1 cellular context compared by ENCODE assay signal in the genomic region with DNA sequence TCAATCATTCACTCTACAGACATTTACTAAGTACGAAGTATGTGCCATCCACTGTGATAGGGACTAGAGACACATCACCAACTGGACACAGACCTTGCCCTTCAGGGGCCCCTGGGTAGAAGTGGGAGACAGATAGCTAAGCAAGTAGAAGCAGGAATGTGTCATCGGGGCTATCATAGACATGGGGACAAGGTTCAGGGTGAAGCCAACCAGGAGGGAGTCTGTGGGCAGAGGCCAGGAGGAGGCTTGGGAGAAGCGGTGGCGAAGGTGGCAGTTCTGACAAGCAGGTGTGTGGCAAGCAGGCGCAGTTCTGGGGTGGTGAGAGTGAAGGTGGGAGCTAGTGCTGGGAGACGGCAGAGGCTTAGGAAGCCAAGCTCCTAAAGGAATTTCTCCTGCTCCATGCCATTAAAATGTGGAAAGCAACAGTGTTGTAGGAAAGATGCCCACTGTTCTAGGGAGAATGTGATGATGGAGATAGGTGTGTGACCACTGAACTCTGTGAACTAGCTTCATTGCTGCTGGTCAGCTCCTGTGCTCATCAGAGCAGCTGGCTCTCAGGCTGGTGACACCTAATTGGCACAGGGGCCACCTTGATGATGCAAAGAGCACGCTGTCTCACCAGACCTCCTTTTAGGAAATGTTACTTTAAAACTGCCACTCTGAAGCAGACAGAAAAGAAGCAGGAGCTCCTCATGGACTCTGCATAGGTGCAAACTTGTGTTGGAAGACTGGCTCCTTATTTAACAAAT.
TF ChIP-seq lines count a peak whose summit lies in the region.

No MANE protein-coding gene starts in this region.

TF ChIP-seq in HepG2, 621 proteins besides CTCF, POLR2A, EP300 and RAD21 (continued from another document and continues in another):
- TF ChIP-seq, protein P1, sequence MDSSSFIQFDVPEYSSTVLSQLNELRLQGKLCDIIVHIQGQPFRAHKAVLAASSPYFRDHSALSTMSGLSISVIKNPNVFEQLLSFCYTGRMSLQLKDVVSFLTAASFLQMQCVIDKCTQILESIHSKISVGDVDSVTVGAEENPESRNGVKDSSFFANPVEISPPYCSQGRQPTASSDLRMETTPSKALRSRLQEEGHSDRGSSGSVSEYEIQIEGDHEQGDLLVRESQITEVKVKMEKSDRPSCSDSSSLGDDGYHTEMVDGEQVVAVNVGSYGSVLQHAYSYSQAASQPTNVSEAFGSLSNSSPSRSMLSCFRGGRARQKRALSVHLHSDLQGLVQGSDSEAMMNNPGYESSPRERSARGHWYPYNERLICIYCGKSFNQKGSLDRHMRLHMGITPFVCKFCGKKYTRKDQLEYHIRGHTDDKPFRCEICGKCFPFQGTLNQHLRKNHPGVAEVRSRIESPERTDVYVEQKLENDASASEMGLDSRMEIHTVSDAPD (CRISPR knock-in tag; IDR thresholded peaks at IDR 0.05) = no peak
- TF ChIP-seq ZNF34 (CRISPR knock-in tag; IDR thresholded peaks at IDR 0.05; ENCODE audit: borderline replicate concordance) (no peak), MATR3 (CRISPR knock-in tag; IDR thresholded peaks at IDR 0.05) (no peak), NR1H2 (CRISPR knock-in tag; IDR thresholded peaks at IDR 0.05; ENCODE audit: borderline replicate concordance, low read depth) (no peak), KDM6A (CRISPR knock-in tag; IDR thresholded peaks at IDR 0.05; ENCODE audit: low read depth) (peak; percentile 61; the same call in 1 of the 2 replicates), TBX3 (IDR thresholded peaks at IDR 0.05; ENCODE audit: borderline replicate concordance) (peak; percentile 11; the same call in 1 of the 2 replicates), ZSCAN22 (CRISPR knock-in tag; IDR thresholded peaks at IDR 0.05) (peak; percentile 90), RARA (CRISPR knock-in tag; IDR thresholded peaks at IDR 0.05) (peak; percentile 67), YEATS2 (CRISPR knock-in tag; IDR thresholded peaks at IDR 0.05; ENCODE audit: borderline replicate concordance) (no peak), ZNF788 (CRISPR knock-in tag; IDR thresholded peaks at IDR 0.05; ENCODE audit: borderline replicate concordance) (peak; percentile 33; the same call in 1 of the 2 replicates), SALL2 (CRISPR knock-in tag; IDR thresholded peaks at IDR 0.05) (no peak), ZNF496 (CRISPR knock-in tag; IDR thresholded peaks at IDR 0.05; ENCODE audit: insufficient replicate concordance) (no peak), ZKSCAN8 (CRISPR knock-in tag; IDR thresholded peaks at IDR 0.05; ENCODE audit: borderline replicate concordance) (0 out of 2 replicates have a peak, but pooled peaks have one; percentile 26), HMG20A (CRISPR knock-in tag; IDR thresholded peaks at IDR 0.05; ENCODE audit: borderline replicate concordance) (0 out of 2 replicates have a peak, but pooled peaks have one; percentile 23), ZNF644 (CRISPR knock-in tag; IDR thresholded peaks at IDR 0.05; ENCODE audit: low read depth) (peak; percentile 56; the same call in 1 of the 2 replicates), FOXA1 (IDR thresholded peaks at IDR 0.05) (no peak), FOXA1 (CRISPR knock-in tag; IDR thresholded peaks at IDR 0.05) (no peak), ZNF552 (CRISPR knock-in tag; IDR thresholded peaks at IDR 0.05; ENCODE audit: borderline replicate concordance) (no peak), NFATC3 (CRISPR knock-in tag; IDR thresholded peaks at IDR 0.05) (no peak), JUN (CRISPR knock-in tag; IDR thresholded peaks at IDR 0.05) (0 out of 2 replicates have a peak, but pooled peaks have one; percentile 26), HOXA7 (CRISPR knock-in tag; IDR thresholded peaks at IDR 0.05) (no peak), ZMYM3 (CRISPR knock-in tag; IDR thresholded peaks at IDR 0.05) (peak; percentile 11; the same call in 1 of the 2 replicates), ZNF577 (CRISPR knock-in tag; IDR thresholded peaks at IDR 0.05; ENCODE audit: borderline replicate concordance, low read depth) (no peak), RXRB (CRISPR knock-in tag; IDR thresholded peaks at IDR 0.05; ENCODE audit: borderline replicate concordance) (peak; percentile 48; the same call in 1 of the 2 replicates), HDAC1 (CRISPR knock-in tag; IDR thresholded peaks at IDR 0.05) (peak; percentile 42; the same call in 1 of the 2 replicates), ZNF451 (CRISPR knock-in tag; IDR thresholded peaks at IDR 0.05) (no peak), NCOR1 (IDR thresholded peaks at IDR 0.05; ENCODE audit: borderline replicate concordance, low read length) (peak; percentile 41; the same call in 1 of the 2 replicates), ZNF17 (CRISPR knock-in tag; IDR thresholded peaks at IDR 0.05) (no peak), KLF16 (CRISPR knock-in tag; IDR thresholded peaks at IDR 0.05) (no peak), MLLT10 (CRISPR knock-in tag; IDR thresholded peaks at IDR 0.05) (no peak), EED (CRISPR knock-in tag; IDR thresholded peaks at IDR 0.05) (no peak), ZNF44 (CRISPR knock-in tag; IDR thresholded peaks at IDR 0.05) (no peak)
- TF ChIP-seq, protein P2, sequence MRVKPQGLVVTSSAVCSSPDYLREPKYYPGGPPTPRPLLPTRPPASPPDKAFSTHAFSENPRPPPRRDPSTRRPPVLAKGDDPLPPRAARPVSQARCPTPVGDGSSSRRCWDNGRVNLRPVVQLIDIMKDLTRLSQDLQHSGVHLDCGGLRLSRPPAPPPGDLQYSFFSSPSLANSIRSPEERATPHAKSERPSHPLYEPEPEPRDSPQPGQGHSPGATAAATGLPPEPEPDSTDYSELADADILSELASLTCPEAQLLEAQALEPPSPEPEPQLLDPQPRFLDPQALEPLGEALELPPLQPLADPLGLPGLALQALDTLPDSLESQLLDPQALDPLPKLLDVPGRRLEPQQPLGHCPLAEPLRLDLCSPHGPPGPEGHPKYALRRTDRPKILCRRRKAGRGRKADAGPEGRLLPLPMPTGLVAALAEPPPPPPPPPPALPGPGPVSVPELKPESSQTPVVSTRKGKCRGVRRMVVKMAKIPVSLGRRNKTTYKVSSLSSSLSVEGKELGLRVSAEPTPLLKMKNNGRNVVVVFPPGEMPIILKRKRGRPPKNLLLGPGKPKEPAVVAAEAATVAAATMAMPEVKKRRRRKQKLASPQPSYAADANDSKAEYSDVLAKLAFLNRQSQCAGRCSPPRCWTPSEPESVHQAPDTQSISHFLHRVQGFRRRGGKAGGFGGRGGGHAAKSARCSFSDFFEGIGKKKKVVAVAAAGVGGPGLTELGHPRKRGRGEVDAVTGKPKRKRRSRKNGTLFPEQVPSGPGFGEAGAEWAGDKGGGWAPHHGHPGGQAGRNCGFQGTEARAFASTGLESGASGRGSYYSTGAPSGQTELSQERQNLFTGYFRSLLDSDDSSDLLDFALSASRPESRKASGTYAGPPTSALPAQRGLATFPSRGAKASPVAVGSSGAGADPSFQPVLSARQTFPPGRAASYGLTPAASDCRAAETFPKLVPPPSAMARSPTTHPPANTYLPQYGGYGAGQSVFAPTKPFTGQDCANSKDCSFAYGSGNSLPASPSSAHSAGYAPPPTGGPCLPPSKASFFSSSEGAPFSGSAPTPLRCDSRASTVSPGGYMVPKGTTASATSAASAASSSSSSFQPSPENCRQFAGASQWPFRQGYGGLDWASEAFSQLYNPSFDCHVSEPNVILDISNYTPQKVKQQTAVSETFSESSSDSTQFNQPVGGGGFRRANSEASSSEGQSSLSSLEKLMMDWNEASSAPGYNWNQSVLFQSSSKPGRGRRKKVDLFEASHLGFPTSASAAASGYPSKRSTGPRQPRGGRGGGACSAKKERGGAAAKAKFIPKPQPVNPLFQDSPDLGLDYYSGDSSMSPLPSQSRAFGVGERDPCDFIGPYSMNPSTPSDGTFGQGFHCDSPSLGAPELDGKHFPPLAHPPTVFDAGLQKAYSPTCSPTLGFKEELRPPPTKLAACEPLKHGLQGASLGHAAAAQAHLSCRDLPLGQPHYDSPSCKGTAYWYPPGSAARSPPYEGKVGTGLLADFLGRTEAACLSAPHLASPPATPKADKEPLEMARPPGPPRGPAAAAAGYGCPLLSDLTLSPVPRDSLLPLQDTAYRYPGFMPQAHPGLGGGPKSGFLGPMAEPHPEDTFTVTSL (CRISPR knock-in tag; IDR thresholded peaks at IDR 0.05; ENCODE audit: borderline replicate concordance) = peak; percentile 45; the same call in 1 of the 2 replicates
- TF ChIP-seq, protein P3, sequence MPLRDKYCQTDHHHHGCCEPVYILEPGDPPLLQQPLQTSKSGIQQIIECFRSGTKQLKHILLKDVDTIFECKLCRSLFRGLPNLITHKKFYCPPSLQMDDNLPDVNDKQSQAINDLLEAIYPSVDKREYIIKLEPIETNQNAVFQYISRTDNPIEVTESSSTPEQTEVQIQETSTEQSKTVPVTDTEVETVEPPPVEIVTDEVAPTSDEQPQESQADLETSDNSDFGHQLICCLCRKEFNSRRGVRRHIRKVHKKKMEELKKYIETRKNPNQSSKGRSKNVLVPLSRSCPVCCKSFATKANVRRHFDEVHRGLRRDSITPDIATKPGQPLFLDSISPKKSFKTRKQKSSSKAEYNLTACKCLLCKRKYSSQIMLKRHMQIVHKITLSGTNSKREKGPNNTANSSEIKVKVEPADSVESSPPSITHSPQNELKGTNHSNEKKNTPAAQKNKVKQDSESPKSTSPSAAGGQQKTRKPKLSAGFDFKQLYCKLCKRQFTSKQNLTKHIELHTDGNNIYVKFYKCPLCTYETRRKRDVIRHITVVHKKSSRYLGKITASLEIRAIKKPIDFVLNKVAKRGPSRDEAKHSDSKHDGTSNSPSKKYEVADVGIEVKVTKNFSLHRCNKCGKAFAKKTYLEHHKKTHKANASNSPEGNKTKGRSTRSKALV (CRISPR knock-in tag; IDR thresholded peaks at IDR 0.05) = no peak
- TF ChIP-seq, protein P4, sequence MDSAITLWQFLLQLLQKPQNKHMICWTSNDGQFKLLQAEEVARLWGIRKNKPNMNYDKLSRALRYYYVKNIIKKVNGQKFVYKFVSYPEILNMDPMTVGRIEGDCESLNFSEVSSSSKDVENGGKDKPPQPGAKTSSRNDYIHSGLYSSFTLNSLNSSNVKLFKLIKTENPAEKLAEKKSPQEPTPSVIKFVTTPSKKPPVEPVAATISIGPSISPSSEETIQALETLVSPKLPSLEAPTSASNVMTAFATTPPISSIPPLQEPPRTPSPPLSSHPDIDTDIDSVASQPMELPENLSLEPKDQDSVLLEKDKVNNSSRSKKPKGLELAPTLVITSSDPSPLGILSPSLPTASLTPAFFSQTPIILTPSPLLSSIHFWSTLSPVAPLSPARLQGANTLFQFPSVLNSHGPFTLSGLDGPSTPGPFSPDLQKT (CRISPR knock-in tag; IDR thresholded peaks at IDR 0.05; ENCODE audit: borderline replicate concordance) = no peak
- TF ChIP-seq, protein P5, sequence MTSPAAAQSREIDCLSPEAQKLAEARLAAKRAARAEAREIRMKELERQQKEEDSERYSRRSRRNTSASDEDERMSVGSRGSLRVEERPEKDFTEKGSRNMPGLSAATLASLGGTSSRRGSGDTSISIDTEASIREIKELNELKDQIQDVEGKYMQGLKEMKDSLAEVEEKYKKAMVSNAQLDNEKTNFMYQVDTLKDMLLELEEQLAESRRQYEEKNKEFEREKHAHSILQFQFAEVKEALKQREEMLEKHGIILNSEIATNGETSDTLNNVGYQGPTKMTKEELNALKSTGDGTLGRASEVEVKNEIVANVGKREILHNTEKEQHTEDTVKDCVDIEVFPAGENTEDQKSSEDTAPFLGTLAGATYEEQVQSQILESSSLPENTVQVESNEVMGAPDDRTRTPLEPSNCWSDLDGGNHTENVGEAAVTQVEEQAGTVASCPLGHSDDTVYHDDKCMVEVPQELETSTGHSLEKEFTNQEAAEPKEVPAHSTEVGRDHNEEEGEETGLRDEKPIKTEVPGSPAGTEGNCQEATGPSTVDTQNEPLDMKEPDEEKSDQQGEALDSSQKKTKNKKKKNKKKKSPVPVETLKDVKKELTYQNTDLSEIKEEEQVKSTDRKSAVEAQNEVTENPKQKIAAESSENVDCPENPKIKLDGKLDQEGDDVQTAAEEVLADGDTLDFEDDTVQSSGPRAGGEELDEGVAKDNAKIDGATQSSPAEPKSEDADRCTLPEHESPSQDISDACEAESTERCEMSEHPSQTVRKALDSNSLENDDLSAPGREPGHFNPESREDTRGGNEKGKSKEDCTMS (CRISPR knock-in tag; conservative IDR thresholded peaks at IDR 0.05) = no peak
- TF ChIP-seq, protein P6, sequence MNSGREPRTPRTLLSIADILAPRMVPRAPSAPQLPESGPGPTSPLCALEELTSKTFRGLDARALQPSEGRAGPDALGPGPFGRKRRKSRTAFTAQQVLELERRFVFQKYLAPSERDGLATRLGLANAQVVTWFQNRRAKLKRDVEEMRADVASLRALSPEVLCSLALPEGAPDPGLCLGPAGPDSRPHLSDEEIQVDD (CRISPR knock-in tag; IDR thresholded peaks at IDR 0.05; ENCODE audit: borderline replicate concordance) = no peak
- TF ChIP-seq, protein P7, sequence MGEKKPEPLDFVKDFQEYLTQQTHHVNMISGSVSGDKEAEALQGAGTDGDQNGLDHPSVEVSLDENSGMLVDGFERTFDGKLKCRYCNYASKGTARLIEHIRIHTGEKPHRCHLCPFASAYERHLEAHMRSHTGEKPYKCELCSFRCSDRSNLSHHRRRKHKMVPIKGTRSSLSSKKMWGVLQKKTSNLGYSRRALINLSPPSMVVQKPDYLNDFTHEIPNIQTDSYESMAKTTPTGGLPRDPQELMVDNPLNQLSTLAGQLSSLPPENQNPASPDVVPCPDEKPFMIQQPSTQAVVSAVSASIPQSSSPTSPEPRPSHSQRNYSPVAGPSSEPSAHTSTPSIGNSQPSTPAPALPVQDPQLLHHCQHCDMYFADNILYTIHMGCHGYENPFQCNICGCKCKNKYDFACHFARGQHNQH (CRISPR knock-in tag; IDR thresholded peaks at IDR 0.05) = no peak
- TF ChIP-seq, protein P8, sequence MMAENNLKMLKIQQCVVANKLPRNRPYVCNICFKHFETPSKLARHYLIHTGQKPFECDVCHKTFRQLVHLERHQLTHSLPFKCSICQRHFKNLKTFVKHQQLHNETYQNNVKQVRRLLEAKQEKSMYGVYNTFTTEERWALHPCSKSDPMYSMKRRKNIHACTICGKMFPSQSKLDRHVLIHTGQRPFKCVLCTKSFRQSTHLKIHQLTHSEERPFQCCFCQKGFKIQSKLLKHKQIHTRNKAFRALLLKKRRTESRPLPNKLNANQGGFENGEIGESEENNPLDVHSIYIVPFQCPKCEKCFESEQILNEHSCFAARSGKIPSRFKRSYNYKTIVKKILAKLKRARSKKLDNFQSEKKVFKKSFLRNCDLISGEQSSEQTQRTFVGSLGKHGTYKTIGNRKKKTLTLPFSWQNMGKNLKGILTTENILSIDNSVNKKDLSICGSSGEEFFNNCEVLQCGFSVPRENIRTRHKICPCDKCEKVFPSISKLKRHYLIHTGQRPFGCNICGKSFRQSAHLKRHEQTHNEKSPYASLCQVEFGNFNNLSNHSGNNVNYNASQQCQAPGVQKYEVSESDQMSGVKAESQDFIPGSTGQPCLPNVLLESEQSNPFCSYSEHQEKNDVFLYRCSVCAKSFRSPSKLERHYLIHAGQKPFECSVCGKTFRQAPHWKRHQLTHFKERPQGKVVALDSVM (CRISPR knock-in tag; IDR thresholded peaks at IDR 0.05) = peak; percentile 83
- TF ChIP-seq, protein P9, sequence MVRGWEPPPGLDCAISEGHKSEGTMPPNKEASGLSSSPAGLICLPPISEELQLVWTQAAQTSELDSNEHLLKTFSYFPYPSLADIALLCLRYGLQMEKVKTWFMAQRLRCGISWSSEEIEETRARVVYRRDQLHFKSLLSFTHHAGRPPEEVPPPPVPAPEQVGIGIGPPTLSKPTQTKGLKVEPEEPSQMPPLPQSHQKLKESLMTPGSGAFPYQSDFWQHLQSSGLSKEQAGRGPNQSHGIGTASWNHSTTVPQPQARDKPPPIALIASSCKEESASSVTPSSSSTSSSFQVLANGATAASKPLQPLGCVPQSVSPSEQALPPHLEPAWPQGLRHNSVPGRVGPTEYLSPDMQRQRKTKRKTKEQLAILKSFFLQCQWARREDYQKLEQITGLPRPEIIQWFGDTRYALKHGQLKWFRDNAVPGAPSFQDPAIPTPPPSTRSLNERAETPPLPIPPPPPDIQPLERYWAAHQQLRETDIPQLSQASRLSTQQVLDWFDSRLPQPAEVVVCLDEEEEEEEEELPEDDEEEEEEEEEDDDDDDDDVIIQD (CRISPR knock-in tag; IDR thresholded peaks at IDR 0.05; ENCODE audit: low read depth) = peak; percentile 41; the same call in 1 of the 2 replicates
